8 cellular contexts compared by ENCODE assay signal in genomic region chr1:207335695-207336363, GRCh38. TPM values are rescaled to one million over a fixed set of nuclear protein-coding genes. Genes with fewer than 3 reads are reported as not detected.
DNase-seq lines count a peak whose midpoint lies in the region; ATAC-seq and TF ChIP-seq lines count a peak whose summit lies in the region.

No MANE protein-coding gene starts in this region.

- H3K27me3 ChIP-seq in CD4-positive, alpha-beta memory T cell (ENCODE audit: insufficient read depth, low read length): no peaks in the 10 kb centered on the region
- H3K27me3 ChIP-seq in mesenchymal stem cell (ENCODE audit: control insufficient read depth in 1 of 2, insufficient read depth in 1 of 2, low read length in 2 of 2): no peaks in the 10 kb centered on the region

- H2AFZ ChIP-seq in mesenchymal stem cell (ENCODE audit: low read depth, low read length): no peak overlapping the region

- H2BK12ac ChIP-seq in mesenchymal stem cell (ENCODE audit: low read length in 2 of 2): no peak overlapping the region

- POLR2A ChIA-PET in CD4-positive, alpha-beta memory T cell (lab: Charles Lee; ENCODE audit: partially characterized antibody): interaction anchor here (5.4 kb wide), 1 partner anchor 15 kb away, joined by 78 read pairs; the partner anchor contains the start of gene CD55
- POLR2A ChIA-PET in activated CD8-positive, alpha-beta T cell treated with anti-CD3 and anti-CD28 coated beads for 36 hours (lab: Charles Lee): interaction anchor here (0.6 to 6.7 kb wide), 13 partner anchors 12 to 118 kb away, joined by 3 to 122 read pairs (median 3); partner anchors contain the start of genes CD55 and CR2

- no peaks in the 10 kb centered on the region for H3K27me3 Mint-ChIP-seq in CD4-positive, alpha-beta memory T cell
- H3K27me3 Mint-ChIP-seq in activated CD8-positive, alpha-beta T cell treated with anti-CD3 and anti-CD28 coated beads for 36 hours: peaks cover 3% of the 10 kb centered on the region

- H2BK15ac ChIP-seq in mesenchymal stem cell (ENCODE audit: low read depth, poor library complexity, severe bottlenecking): no peak overlapping the region

- 85% methylated on average over 6 of the region's 6 CpGs for WGBS in mesenchymal stem cell

- H3K27ac ChIP-seq in CD4-positive, alpha-beta memory T cell (ENCODE audit: low read depth, low read length): peak overlapping the region; percentile 37
- H3K27ac ChIP-seq in mesenchymal stem cell (ENCODE audit: low read length, poor library complexity, severe bottlenecking): no peak overlapping the region

- intact Hi-C loops in CD4-positive, alpha-beta memory T cell (cut with micrococcal nuclease): loop anchor here (1.0 to 2.0 kb wide), 3 partner anchors 15 to 252 kb away; partner anchors contain the start of gene CD55
- intact Hi-C loops in activated CD8-positive, alpha-beta T cell treated with anti-CD3 and anti-CD28 coated beads for 36 hours (cut with micrococcal nuclease): loop anchor here (2.0 to 5.0 kb wide), 4 partner anchors 15 to 249 kb away; partner anchors contain the start of genes C4BPB and CD55

- no peak overlapping the region for H3K4ac ChIP-seq in mesenchymal stem cell (ENCODE audit: low read depth in 1 of 2, low read length in 2 of 2)

- H3K9me3 Mint-ChIP-seq in CD4-positive, alpha-beta memory T cell: peaks cover 0 to 22% (median 17%) of the 10 kb centered on the region in 8 donors
- peaks cover 37% of the 10 kb centered on the region for H3K9me3 Mint-ChIP-seq in activated CD8-positive, alpha-beta T cell treated with anti-CD3 and anti-CD28 coated beads for 36 hours

- H3K4me3 Mint-ChIP-seq in CD4-positive, alpha-beta memory T cell: peak overlapping the region; percentile 33 to 75 (median 60)
- H3K4me3 Mint-ChIP-seq in activated CD8-positive, alpha-beta T cell treated with anti-CD3 and anti-CD28 coated beads for 36 hours: peak overlapping the region; percentile 9

- H3K9me3 ChIP-seq in CD4-positive, alpha-beta memory T cell (ENCODE audit: control insufficient read depth in 1 of 2, low read length in 2 of 2): peaks cover 0 to 9% of the 10 kb centered on the region in 2 donors
- peaks cover 8% of the 10 kb centered on the region for H3K9me3 ChIP-seq in mesenchymal stem cell (ENCODE audit: control insufficient read depth, low read length)

- peak; percentile 33 to 52 (median 44) for DNase-seq in CD4-positive, alpha-beta memory T cell
- DNase-seq in GM19240 (ENCODE audit: insufficient read length, low spot score): peak; percentile 14
- peak; percentile 37 for DNase-seq in activated CD8-positive, alpha-beta T cell treated with anti-CD3 and anti-CD28 coated beads for 36 hours
- DNase-seq in mesenchymal stem cell: peak; percentile 51
- no peak for DNase-seq in dedifferentiated amniotic fluid mesenchymal stem cell (ENCODE audit: extremely low spot score)
- no peak for DNase-seq in NK-92 (lab: John Stamatoyannopoulos, UW; ENCODE audit: unreplicated experiment)
- no peak for DNase-seq in stimulated activated CD4-positive, alpha-beta T cell treated with anti-CD3 and anti-CD28 coated beads, Interleukin-12 subunit alpha, Interleukin-12 subunit beta, amount 100 ng/mL, for 4 hours

- no peaks in the 10 kb centered on the region for H3K79me1 ChIP-seq in mesenchymal stem cell (replicated peaks; ENCODE audit: low read length, poor library complexity, severe bottlenecking)

- TF ChIP-seq CTCF in activated CD8-positive, alpha-beta T cell treated with anti-CD3 and anti-CD28 coated beads for 36 hours (IDR thresholded peaks at IDR 0.05): peak; percentile 34

- peaks cover 38% of the 10 kb centered on the region for H3K4me1 ChIP-seq in CD4-positive, alpha-beta memory T cell (ENCODE audit: insufficient read depth, low read length)
- H3K4me1 ChIP-seq in mesenchymal stem cell (ENCODE audit: control insufficient read depth, insufficient read depth, low read depth, low read length): no peaks in the 10 kb centered on the region

- H3K36me3 ChIP-seq in CD4-positive, alpha-beta memory T cell (ENCODE audit: insufficient read depth, low read length): peaks cover 22% of the 10 kb centered on the region
- peaks cover 8 to 95% of the 10 kb centered on the region in 2 experiments for H3K36me3 ChIP-seq in mesenchymal stem cell (ENCODE audit: control insufficient read depth in 1 of 2, insufficient read depth in 2 of 2, low read depth in 1 of 2, low read length in 2 of 2)

- no peak overlapping the region for H2BK5ac ChIP-seq in mesenchymal stem cell (ENCODE audit: low read depth, low read length, poor library complexity, severe bottlenecking)

- H2AK5ac ChIP-seq in mesenchymal stem cell (ENCODE audit: low read length, severe bottlenecking): no peak overlapping the region

- no peak overlapping the region for H3K23ac ChIP-seq in mesenchymal stem cell (ENCODE audit: low read length in 2 of 2)

- H4K91ac ChIP-seq in mesenchymal stem cell (ENCODE audit: low read length): no peak overlapping the region

- H3K36me3 Mint-ChIP-seq in CD4-positive, alpha-beta memory T cell: peaks cover 65% of the 10 kb centered on the region in 2 donors
- peaks cover 90% of the 10 kb centered on the region for H3K36me3 Mint-ChIP-seq in activated CD8-positive, alpha-beta T cell treated with anti-CD3 and anti-CD28 coated beads for 36 hours (ENCODE audit: low read depth)

- H3K14ac ChIP-seq in mesenchymal stem cell (ENCODE audit: low read length in 2 of 2): no peak overlapping the region

- no peak overlapping the region for H4K8ac ChIP-seq in mesenchymal stem cell (ENCODE audit: low read length)

- H3K4me1 Mint-ChIP-seq in CD4-positive, alpha-beta memory T cell: peaks cover 39 to 57% (median 48%) of the 10 kb centered on the region in 4 donors
- peaks cover 71% of the 10 kb centered on the region for H3K4me1 Mint-ChIP-seq in activated CD8-positive, alpha-beta T cell treated with anti-CD3 and anti-CD28 coated beads for 36 hours (ENCODE audit: low read depth)

- CTCF ChIA-PET in CD4-positive, alpha-beta memory T cell (lab: Charles Lee; ENCODE audit: partially characterized antibody): interaction anchor here (1.0 to 1.7 kb wide), 6 partner anchors 10 to 283 kb away, joined by 3 to 10 read pairs (median 4); partner anchors contain the start of genes CD55 and PFKFB2
- CTCF ChIA-PET in activated CD8-positive, alpha-beta T cell treated with anti-CD3 and anti-CD28 coated beads for 36 hours (lab: Charles Lee): interaction anchor here (1.1 to 5.3 kb wide), 10 partner anchors 12 to 252 kb away, joined by 3 to 50 read pairs (median 4); partner anchors contain the start of genes C4BPB and CD55

- no peak overlapping the region for H3K4me3 ChIP-seq in CD4-positive, alpha-beta memory T cell (ENCODE audit: low read length in 2 of 2)
- no peak overlapping the region for H3K4me3 ChIP-seq in mesenchymal stem cell (ENCODE audit: insufficient read depth in 1 of 2, low read depth in 1 of 2, low read length in 2 of 2)

- no peak overlapping the region for H3K9ac ChIP-seq in mesenchymal stem cell (ENCODE audit: low read length)

- peak overlapping the region; percentile 59 to 90 (median 83) for H3K27ac Mint-ChIP-seq in CD4-positive, alpha-beta memory T cell
- peak overlapping the region; percentile 93 for H3K27ac Mint-ChIP-seq in activated CD8-positive, alpha-beta T cell treated with anti-CD3 and anti-CD28 coated beads for 36 hours

- ATAC-seq in HG03159 (IDR thresholded peaks at IDR 0.05; ENCODE audit: unreplicated experiment): peak; percentile 58
- peak; percentile 26 for ATAC-seq in activated CD8-positive, alpha-beta T cell treated with anti-CD3 and anti-CD28 coated beads for 36 hours

- no peak overlapping the region for H2BK120ac ChIP-seq in mesenchymal stem cell (ENCODE audit: low read depth, low read length)

- H3K4me2 ChIP-seq in mesenchymal stem cell (ENCODE audit: low read length, poor library complexity, severe bottlenecking): no peak overlapping the region

- no peak overlapping the region for H3K18ac ChIP-seq in mesenchymal stem cell (ENCODE audit: low read depth in 1 of 2, low read length in 2 of 2)

RNA-seq across cellular contexts. Expression of gene CD55, which starts 14.4 kb away (rescaled TPM):
- 10 to 100 TPM; 69.0 to 77.3 TPM for total RNA-seq in CD4-positive, alpha-beta memory T cell
- 10 to 100 TPM; 73.2 to 92.1 TPM for polyA plus RNA-seq in CD4-positive, alpha-beta memory T cell
- 100 to 1,000 TPM; 100 to 102 TPM for total RNA-seq in activated CD8-positive, alpha-beta T cell treated with anti-CD3 and anti-CD28 coated beads for 36 hours
- 11.8 TPM for polyA plus RNA-seq in mesenchymal stem cell (2013, experiment 1 of 2)
- 12.3 TPM for polyA plus RNA-seq in mesenchymal stem cell (2013, experiment 2 of 2)

Comparison
In these comparisons a context has a peak if more than half of its experiments do, and no peak if none do; other contexts are left out.
1. DNase-seq: peak in CD4-positive, alpha-beta memory T cell (5 of 5), GM19240 (single experiment), activated CD8-positive, alpha-beta T cell treated with anti-CD3 and anti-CD28 coated beads for 36 hours (single experiment) and mesenchymal stem cell (single experiment); none in dedifferentiated amniotic fluid mesenchymal stem cell (single experiment), NK-92 (single experiment) and stimulated activated CD4-positive, alpha-beta T cell treated with anti-CD3 and anti-CD28 coated beads, Interleukin-12 subunit alpha, Interleukin-12 subunit beta, amount 100 ng/mL, for 4 hours (single experiment).